ENCODE assay signal across 11 cellular contexts in the genomic region with DNA sequence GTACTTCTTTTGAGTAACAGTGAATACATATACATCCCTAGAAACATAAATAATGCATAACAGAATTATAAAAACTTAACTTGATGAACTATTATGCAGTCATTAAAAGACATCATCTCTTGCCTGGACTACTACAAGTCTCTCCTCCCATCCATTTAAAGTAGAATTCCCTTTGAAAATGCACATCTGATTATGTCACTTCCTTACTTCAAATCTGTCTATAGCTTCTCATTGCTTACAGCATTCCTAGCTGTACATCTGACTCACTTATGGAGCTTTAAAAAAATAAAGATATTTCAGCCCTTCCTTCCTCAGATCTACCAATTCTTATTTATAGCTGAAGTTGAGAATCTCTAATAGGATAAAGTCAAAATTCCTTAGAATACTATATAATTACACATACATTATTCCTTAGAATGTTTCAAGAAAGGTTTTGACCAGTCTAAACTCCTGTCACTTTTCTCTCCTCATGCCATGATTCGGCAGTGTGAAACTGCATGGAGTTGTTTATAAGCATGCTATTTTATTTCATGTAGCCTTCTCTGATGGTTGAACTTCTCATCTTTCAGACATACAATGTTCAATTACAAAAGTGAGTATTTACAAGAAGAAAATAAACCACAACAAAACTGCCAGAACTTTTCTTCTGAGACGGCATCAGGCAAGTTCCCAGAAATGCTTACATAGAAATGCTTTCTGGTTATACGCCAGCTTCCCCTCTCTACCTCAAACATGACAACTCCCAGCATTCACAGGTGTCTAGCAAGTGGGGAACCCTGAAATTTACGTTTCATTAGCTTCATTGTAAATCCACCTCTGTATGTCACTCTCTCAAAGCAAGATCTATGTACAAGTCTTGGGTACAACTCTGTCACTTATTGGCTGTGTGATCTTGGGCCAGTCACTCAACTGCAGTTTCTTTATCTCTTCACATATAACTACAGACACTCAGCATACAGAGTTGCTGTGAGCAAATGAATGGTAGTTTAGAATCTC. TPM values are rescaled to one million over a fixed set of nuclear protein-coding genes. Genes with fewer than 3 reads are reported as not detected.
DNase-seq lines count a peak whose midpoint lies in the region; ATAC-seq, FAIRE-seq and TF ChIP-seq lines count a peak whose summit lies in the region.
"Had no signal": no experiment of that assay in that cellular context is flagged by ENCODE, and none has a peak within 500 bp of the region (broad histone marks: within the 10 kb centered on the region; RNA-seq: fewer than 3 reads in every experiment).

No MANE protein-coding gene starts in this region.

- no peak overlapping the region for H2AFZ ChIP-seq in endothelial cell of umbilical vein (ENCODE audit: low read depth, low read length)

- no peak for TF ChIP-seq CTCF in endothelial cell of umbilical vein (IDR thresholded peaks at IDR 0.05; ENCODE audit: extremely low read depth in 1 of 2, insufficient read depth in 1 of 2, low read depth in 1 of 2, low read length in 2 of 2)

- TSS peak; percentile 92 for BruUV-seq in endothelial cell of umbilical vein (replicated peaks; lab: Mats Ljungman, UMichigan)

- H3K27me3 Mint-ChIP-seq in activated T-cell treated with anti-CD3 and anti-CD28 coated beads, Interleukin-2, amount 50 U/mL, for 72 hours (ENCODE audit: low read depth): peaks cover 14% of the 10 kb centered on the region
- H3K27me3 Mint-ChIP-seq in T-helper 17 cell: no peaks in the 10 kb centered on the region
- peaks cover 14% of the 10 kb centered on the region for H3K27me3 Mint-ChIP-seq in stimulated activated naive CD8-positive, alpha-beta T cell treated with anti-CD3 and anti-CD28 coated beads, Interleukin-15, Interleukin-2, amounts not matched to agents 100 ng/mL and 50 ng/mL, for 24 hours

- H3K27me3 ChIP-seq in endothelial cell of umbilical vein (ENCODE audit: control insufficient read depth in 2 of 2, insufficient read depth in 2 of 2, low read length in 2 of 2): no peaks in the 10 kb centered on the region
- H3K27me3 ChIP-seq: sigmoid colon had no signal

- POLR2A ChIA-PET in endothelial cell of umbilical vein (lab: Charles Lee): interaction anchor here (0.9 to 1.0 kb wide), 2 partner anchors 38 to 41 kb away, joined by 3 to 5 read pairs; no protein-coding TSS in a partner anchor

- peaks cover 8 to 25% of the 10 kb centered on the region in 2 donors for H3K36me3 Mint-ChIP-seq in activated T-cell treated with anti-CD3 and anti-CD28 coated beads, Interleukin-2, amount 50 U/mL, for 72 hours (ENCODE audit: insufficient read depth in 2 of 2)
- peaks cover 2% of the 10 kb centered on the region for H3K36me3 Mint-ChIP-seq in T-helper 17 cell (ENCODE audit: low read depth)
- peaks cover 11% of the 10 kb centered on the region for H3K36me3 Mint-ChIP-seq in stimulated activated naive CD8-positive, alpha-beta T cell treated with anti-CD3 and anti-CD28 coated beads, Interleukin-15, Interleukin-2, amounts not matched to agents 100 ng/mL and 50 ng/mL, for 24 hours (ENCODE audit: low read depth)

- H3K4me1 Mint-ChIP-seq in activated T-cell treated with anti-CD3 and anti-CD28 coated beads, Interleukin-2, amount 50 U/mL, for 72 hours (ENCODE audit: low read depth): peaks cover 51% of the 10 kb centered on the region
- peaks cover 8% of the 10 kb centered on the region for H3K4me1 Mint-ChIP-seq in T-helper 17 cell
- peaks cover 23% of the 10 kb centered on the region for H3K4me1 Mint-ChIP-seq in stimulated activated naive CD8-positive, alpha-beta T cell treated with anti-CD3 and anti-CD28 coated beads, Interleukin-15, Interleukin-2, amounts not matched to agents 100 ng/mL and 50 ng/mL, for 24 hours (ENCODE audit: low read depth)

- peaks cover 13 to 18% of the 10 kb centered on the region in 2 donors for H3K9me3 Mint-ChIP-seq in activated T-cell treated with anti-CD3 and anti-CD28 coated beads, Interleukin-2, amount 50 U/mL, for 72 hours
- peaks cover 22% of the 10 kb centered on the region for H3K9me3 Mint-ChIP-seq in stimulated activated naive CD8-positive, alpha-beta T cell treated with anti-CD3 and anti-CD28 coated beads, Interleukin-15, Interleukin-2, amounts not matched to agents 100 ng/mL and 50 ng/mL, for 24 hours

- intact Hi-C loops in endothelial cell of umbilical vein (cut with micrococcal nuclease): loop anchor here (1.0 to 2.0 kb wide), 5 partner anchors 10 to 122 kb away; partner anchors contain the start of gene BTBD1

- CTCF ChIA-PET in endothelial cell of umbilical vein (lab: Charles Lee): interaction anchor here (0.6 to 1.3 kb wide), 6 partner anchors 10 to 153 kb away, joined by 3 to 11 read pairs (median 6); partner anchors contain the start of genes C15orf40 and HDGFL3

- peak overlapping the region; percentile 98 for H3K4me2 ChIP-seq in endothelial cell of umbilical vein (ENCODE audit: insufficient read depth, low read length)

- H3K9me1 ChIP-seq in endothelial cell of umbilical vein (replicated peaks; ENCODE audit: control insufficient read depth, extremely low read depth, insufficient read depth, low read length): no peaks in the 10 kb centered on the region

- peak overlapping the region; percentile 68 for H3K9ac ChIP-seq in endothelial cell of umbilical vein (replicated peaks; ENCODE audit: extremely low read depth, insufficient read depth, low read length)

- dilution Hi-C loops in endothelial cell of umbilical vein (cut with MboI; ENCODE audit: extremely low pct_ligation_motif_present, low sequenced_read_pairs): no loop called here

- H3K4me1 ChIP-seq in endothelial cell of umbilical vein (ENCODE audit: control insufficient read depth, extremely low read depth, insufficient read depth, low read length): peaks cover 44% of the 10 kb centered on the region
- H3K4me1 ChIP-seq: sigmoid colon had no signal

- H3K79me2 ChIP-seq in endothelial cell of umbilical vein (ENCODE audit: control insufficient read depth, insufficient read depth, low read length): peaks cover 68% of the 10 kb centered on the region

- peak overlapping the region; percentile 55 to 65 for H3K4me3 Mint-ChIP-seq in activated T-cell treated with anti-CD3 and anti-CD28 coated beads, Interleukin-2, amount 50 U/mL, for 72 hours
- H3K4me3 Mint-ChIP-seq in T-helper 17 cell: peak overlapping the region; percentile 56
- no peak overlapping the region for H3K4me3 Mint-ChIP-seq in stimulated activated naive CD8-positive, alpha-beta T cell treated with anti-CD3 and anti-CD28 coated beads, Interleukin-15, Interleukin-2, amounts not matched to agents 100 ng/mL and 50 ng/mL, for 24 hours

- peak; percentile 15 to 39 for DNase-seq in activated T-cell treated with anti-CD3 and anti-CD28 coated beads, Interleukin-2, amount 50 U/mL, for 72 hours
- DNase-seq in activated T-cell treated with anti-CD3 and anti-CD28 coated beads, Interleukin-2, amount 50 U/mL, for 48 hours: no peak
- DNase-seq in T-helper 17 cell (no peak), endothelial cell of umbilical vein (ENCODE audit: low read depth, low spot score) (peak; percentile 80), caudate nucleus (lab: John Stamatoyannopoulos, UW) (no peak), NCI-H446 (lab: John Stamatoyannopoulos, UW) (no peak)
- DNase-seq: effector memory CD4-positive, alpha-beta T cell; sigmoid colon had no signal

- H3K4me3 ChIP-seq in endothelial cell of umbilical vein (replicated peaks in 1 of 3; ENCODE audit: insufficient read depth in 1 of 3, low read depth in 1 of 3, low read length in 3 of 3): peak overlapping the region in 1 of 3 experiments; percentile 49
- H3K4me3 ChIP-seq: sigmoid colon had no signal

- FAIRE-seq in endothelial cell of umbilical vein (lab: Jason Lieb, UNC): peak; percentile 57

- peaks cover 3% of the 10 kb centered on the region for H4K20me1 ChIP-seq in endothelial cell of umbilical vein (replicated peaks; ENCODE audit: control insufficient read depth, extremely low read depth, insufficient read depth, low read length)

- H3K27ac ChIP-seq in endothelial cell of umbilical vein (ENCODE audit: insufficient read depth, low read depth, low read length): peak overlapping the region; percentile 89
- no peak overlapping the region for H3K27ac ChIP-seq in caudate nucleus (ENCODE audit: low read depth, low read length)
- H3K27ac ChIP-seq: sigmoid colon had no signal

- peak; percentile 94 for ATAC-seq in activated T-cell treated with anti-CD3 and anti-CD28 coated beads, Interleukin-2, amount 50 U/mL, for 72 hours (replicated peaks in 1 of 2)
- ATAC-seq in T-helper 17 cell (peak; percentile 86), HG03196 (IDR thresholded peaks at IDR 0.05; ENCODE audit: unreplicated experiment) (no peak)
- ATAC-seq: HCT116 had no signal

- peak overlapping the region; percentile 83 for H3K27ac Mint-ChIP-seq in activated T-cell treated with anti-CD3 and anti-CD28 coated beads, Interleukin-2, amount 50 U/mL, for 72 hours
- no peak overlapping the region for H3K27ac Mint-ChIP-seq in T-helper 17 cell
- peak overlapping the region; percentile 29 for H3K27ac Mint-ChIP-seq in stimulated activated naive CD8-positive, alpha-beta T cell treated with anti-CD3 and anti-CD28 coated beads, Interleukin-15, Interleukin-2, amounts not matched to agents 100 ng/mL and 50 ng/mL, for 24 hours

- peaks cover 0 to 3% of the 10 kb centered on the region in 2 experiments for H3K36me3 ChIP-seq in endothelial cell of umbilical vein (ENCODE audit: control insufficient read depth in 2 of 2, extremely low read depth in 1 of 2, insufficient read depth in 2 of 2, low read length in 2 of 2)

- no peak for TF ChIP-seq POLR2A in endothelial cell of umbilical vein (IDR thresholded peaks at IDR 0.05; ENCODE audit: low read depth, low read length)

- H3K9me3 ChIP-seq in T-helper 17 cell (ENCODE audit: control insufficient read depth, low read length, poor library complexity, severe bottlenecking): peaks cover 3% of the 10 kb centered on the region
- no peaks in the 10 kb centered on the region for H3K9me3 ChIP-seq in endothelial cell of umbilical vein (replicated peaks; ENCODE audit: control insufficient read depth, insufficient read depth, low read length)

RNA-seq across cellular contexts. Expression of gene HDGFL3, which starts 42.9 kb away (rescaled TPM):
- 10 to 100 TPM; 22.8 to 58.2 TPM for total RNA-seq in activated T-cell treated with anti-CD3 and anti-CD28 coated beads, Interleukin-2, amount 50 U/mL, for 72 hours
- total RNA-seq in T-helper 17 cell: 10 to 100 TPM in 1 of 2 donors, 1 to 10 TPM in 1; 4.4 to 26.4 TPM
- 155 and 156 TPM in 2 replicates for total RNA-seq in endothelial cell of umbilical vein
- 10.9 and 20.2 TPM in 2 replicates for polyA plus RNA-seq in endothelial cell of umbilical vein
- 56.4 and 65.8 TPM in 2 replicates for polyA plus RNA-seq in endothelial cell of umbilical vein (2011; cell fraction: cytosol; rRNA removed)
- 26.9 and 52.2 TPM in 2 replicates for polyA plus RNA-seq in endothelial cell of umbilical vein (2011; cell fraction: nucleus; rRNA removed)
- 107 and 110 TPM in 2 replicates for polyA plus RNA-seq in endothelial cell of umbilical vein (2012)
- polyA minus RNA-seq in endothelial cell of umbilical vein: 16.6 and 17.7 TPM in 2 replicates
- 4.1 TPM for polyA minus RNA-seq in endothelial cell of umbilical vein (2011; cell fraction: cytosol; rRNA and poly(A)+ RNA removed)
- 41.0 and 54.6 TPM in 2 replicates for polyA minus RNA-seq in endothelial cell of umbilical vein (2011; cell fraction: nucleus; rRNA and poly(A)+ RNA removed)

RNA-seq across cellular contexts. Expression of gene TM6SF1, which starts 57.3 kb away (rescaled TPM):
- total RNA-seq in activated T-cell treated with anti-CD3 and anti-CD28 coated beads, Interleukin-2, amount 50 U/mL, for 72 hours: 10 to 100 TPM; 25.1 to 31.8 TPM
- total RNA-seq in T-helper 17 cell (1 to 10 TPM in 1 of 2 donors, under 1 TPM in 1; 0.85 to 4.3 TPM), endothelial cell of umbilical vein (26.5 and 26.8 TPM in 2 replicates)
- polyA plus RNA-seq in endothelial cell of umbilical vein: 33.0 and 38.0 TPM in 2 replicates
- polyA plus RNA-seq in endothelial cell of umbilical vein (2011; cell fraction: cytosol; rRNA removed): 25.8 and 29.4 TPM in 2 replicates
- 35.0 and 41.6 TPM in 2 replicates for polyA plus RNA-seq in endothelial cell of umbilical vein (2011; cell fraction: nucleus; rRNA removed)
- polyA plus RNA-seq in endothelial cell of umbilical vein (2012): 25.7 and 29.6 TPM in 2 replicates
- polyA minus RNA-seq in endothelial cell of umbilical vein: 33.7 and 43.8 TPM in 2 replicates
- polyA minus RNA-seq in endothelial cell of umbilical vein (2011; cell fraction: cytosol; rRNA and poly(A)+ RNA removed): not detected
- 25.5 and 26.6 TPM in 2 replicates for polyA minus RNA-seq in endothelial cell of umbilical vein (2011; cell fraction: nucleus; rRNA and poly(A)+ RNA removed)

Comparison
In these comparisons a context has a peak if more than half of its experiments do, and no peak if none do; other contexts are left out.
1. DNase-seq: peak in activated T-cell treated with anti-CD3 and anti-CD28 coated beads, Interleukin-2, amount 50 U/mL, for 72 hours (2 of 2) and endothelial cell of umbilical vein (single experiment); none in activated T-cell treated with anti-CD3 and anti-CD28 coated beads, Interleukin-2, amount 50 U/mL, for 48 hours (0 of 2), T-helper 17 cell (0 of 3), caudate nucleus (0 of 61) and NCI-H446 (0 of 2).